In the genomic region with DNA sequence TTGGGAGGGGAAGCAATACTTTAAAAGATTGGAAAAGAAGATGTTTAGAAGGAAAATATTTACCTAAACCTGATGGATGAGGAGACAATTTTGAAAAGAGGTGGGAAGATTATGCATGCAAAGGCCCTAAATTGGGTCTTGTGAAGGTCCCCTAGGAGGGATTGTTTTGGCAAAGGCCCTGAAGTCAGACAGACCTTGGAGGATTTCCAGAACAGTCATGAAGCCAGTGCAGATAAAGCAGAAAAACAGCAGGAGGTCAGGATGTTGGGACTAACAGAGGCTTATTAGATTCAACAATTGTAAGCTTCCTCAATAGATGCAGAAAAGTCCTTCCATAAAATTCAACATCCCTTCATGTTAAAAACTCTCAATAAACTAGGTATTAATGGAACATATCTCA, we compare ENCODE assay signal across 13 cellular contexts.
DNase-seq lines count a peak whose midpoint lies in the region; ATAC-seq and TF ChIP-seq lines count a peak whose summit lies in the region.
"Had no signal": no experiment of that assay in that cellular context is flagged by ENCODE, and none has a peak within 500 bp of the region (broad histone marks: within the 10 kb centered on the region; RNA-seq: fewer than 3 reads in every experiment).

No MANE protein-coding gene starts in this region.

- ATAC-seq in HG02763 (IDR thresholded peaks at IDR 0.05; ENCODE audit: unreplicated experiment): no peak

- no peak overlapping the region for H3K27ac Mint-ChIP-seq in activated T-helper 2 cell treated with anti-CD3 and anti-CD28 coated beads, Interferon-gamma antibody, Interleukin-2, Interleukin-4, amounts not matched to agents 10 μg/mL and 5 μg/mL and 100 μg/mL, durations not matched to agents 14 hours and 24 hours and 36 hours

- H3K4me3 Mint-ChIP-seq in activated T-helper 2 cell treated with anti-CD3 and anti-CD28 coated beads, Interferon-gamma antibody, Interleukin-2, Interleukin-4, amounts not matched to agents 10 μg/mL and 5 μg/mL and 100 μg/mL, durations not matched to agents 14 hours and 24 hours and 36 hours (ENCODE audit: low read depth): no peak overlapping the region

- in situ Hi-C loops in astrocyte of the cerebellum (cut with HindIII; ENCODE audit: low sequenced_read_pairs): no loop called here

- TF ChIP-seq CTCF in astrocyte of the cerebellum (IDR thresholded peaks at IDR 0.05; ENCODE audit: low read depth, low read length, missing control alignments): no peak

- no peaks in the 10 kb centered on the region for H3K36me3 Mint-ChIP-seq in activated T-helper 2 cell treated with anti-CD3 and anti-CD28 coated beads, Interferon-gamma antibody, Interleukin-2, Interleukin-4, amounts not matched to agents 10 μg/mL and 5 μg/mL and 100 μg/mL, durations not matched to agents 14 hours and 24 hours and 36 hours (ENCODE audit: low read depth)

- no peaks in the 10 kb centered on the region for H3K4me1 Mint-ChIP-seq in activated T-helper 2 cell treated with anti-CD3 and anti-CD28 coated beads, Interferon-gamma antibody, Interleukin-2, Interleukin-4, amounts not matched to agents 10 μg/mL and 5 μg/mL and 100 μg/mL, durations not matched to agents 14 hours and 24 hours and 36 hours (ENCODE audit: low read depth)

- peaks cover 40% of the 10 kb centered on the region for H3K9me3 Mint-ChIP-seq in activated T-helper 2 cell treated with anti-CD3 and anti-CD28 coated beads, Interferon-gamma antibody, Interleukin-2, Interleukin-4, amounts not matched to agents 10 μg/mL and 5 μg/mL and 100 μg/mL, durations not matched to agents 14 hours and 24 hours and 36 hours

- no peak overlapping the region for H3K4me3 ChIP-seq in astrocyte of the cerebellum (ENCODE audit: low read depth, low read length)
- H3K4me3 ChIP-seq: HAP-1 had no signal

- peak; percentile 37 for DNase-seq in NCI-H748 (lab: John Stamatoyannopoulos, UW; ENCODE audit: unreplicated experiment)
- DNase-seq in NCI-H748 treated with DMSO at 0.1 percent for 48 hours (lab: John Stamatoyannopoulos, UW): no peak
- peak; percentile 43 for DNase-seq in NCI-H1092 treated with DMSO at 0.1 percent for 48 hours (lab: John Stamatoyannopoulos, UW)
- DNase-seq in astrocyte of the cerebellum (ENCODE audit: low read depth): peak; percentile 33
- peak; percentile 32 for DNase-seq in iris pigment epithelial cell (ENCODE audit: low read depth)
- no peak for DNase-seq in NOMO-1 treated with DMSO at 0.1 percent for 48 hours (lab: John Stamatoyannopoulos, UW; ENCODE audit: unreplicated experiment)
- no peak for DNase-seq in activated T-helper 2 cell treated with anti-CD3 and anti-CD28 coated beads, Interferon-gamma antibody, Interleukin-2, Interleukin-4, amounts not matched to agents 10 μg/mL and 5 μg/mL and 100 μg/mL, durations not matched to agents 14 hours and 24 hours and 36 hours (ENCODE audit: low spot score)
- DNase-seq: Caco-2, IMR-90, MV-4-11, NCI-H1436 treated with DMSO at 0.1 percent for 48 hours had no signal

- intact Hi-C loops in activated T-helper 2 cell treated with anti-CD3 and anti-CD28 coated beads, Interferon-gamma antibody, Interleukin-2, Interleukin-4, amounts not matched to agents 10 μg/mL and 5 μg/mL and 100 μg/mL, durations not matched to agents 14 hours and 24 hours and 36 hours (cut with micrococcal nuclease): no loop called here

- no peaks in the 10 kb centered on the region for H3K27me3 Mint-ChIP-seq in activated T-helper 2 cell treated with anti-CD3 and anti-CD28 coated beads, Interferon-gamma antibody, Interleukin-2, Interleukin-4, amounts not matched to agents 10 μg/mL and 5 μg/mL and 100 μg/mL, durations not matched to agents 14 hours and 24 hours and 36 hours (ENCODE audit: low read depth)

Comparison
In these comparisons a context has a peak if more than half of its experiments do, and no peak if none do; other contexts are left out.
1. DNase-seq: peak in NCI-H748 (single experiment), NCI-H1092 treated with DMSO at 0.1 percent for 48 hours (single experiment), astrocyte of the cerebellum (single experiment) and iris pigment epithelial cell (single experiment); none in NCI-H748 treated with DMSO at 0.1 percent for 48 hours (single experiment), NOMO-1 treated with DMSO at 0.1 percent for 48 hours (single experiment) and activated T-helper 2 cell treated with anti-CD3 and anti-CD28 coated beads, Interferon-gamma antibody, Interleukin-2, Interleukin-4, amounts not matched to agents 10 μg/mL and 5 μg/mL and 100 μg/mL, durations not matched to agents 14 hours and 24 hours and 36 hours (single experiment).